In genomic region chr16:48617104-48617503, GRCh38 we compare ENCODE assay signal across 25 cellular contexts. TPM values are rescaled to one million over a fixed set of nuclear protein-coding genes. Genes with fewer than 3 reads are reported as not detected.
DNase-seq lines count a peak whose midpoint lies in the region; ATAC-seq and TF ChIP-seq lines count a peak whose summit lies in the region.
"Had no signal": no experiment of that assay in that cellular context is flagged by ENCODE, and none has a peak within 500 bp of the region (broad histone marks: within the 10 kb centered on the region; RNA-seq: fewer than 3 reads in every experiment).

No MANE protein-coding gene starts in this region.

- H3K18ac ChIP-seq in neuronal stem cell (ENCODE audit: low read length), result no peak overlapping the region

- ATAC-seq in natural killer cell treated with Interleukin-12 subunit alpha and Interleukin-12 subunit beta and Interleukin-15 and Interleukin-18, amount 100 ng/mL, for 72 hours, result no peak
- ATAC-seq in natural killer cell, result no peak
- ATAC-seq in GM19397 (IDR thresholded peaks at IDR 0.05; ENCODE audit: unreplicated experiment), result no peak
- ATAC-seq: activated CD4-positive, alpha-beta T cell treated with anti-CD3 and anti-CD28 coated beads for 36 hours; activated CD8-positive, alpha-beta T cell treated with anti-CD3 and anti-CD28 coated beads for 36 hours; stimulated activated naive CD8-positive, alpha-beta T cell treated with anti-CD3 and anti-CD28 coated beads, Interleukin-15, Interleukin-2, amounts not matched to agents 100 U/mL and 50 U/mL, for 24 hours had no signal

- H3K27ac Mint-ChIP-seq in natural killer cell treated with Interleukin-12 subunit alpha and Interleukin-12 subunit beta and Interleukin-15 and Interleukin-18, amount 100 ng/mL, for 72 hours, result peak overlapping the region in 1 of 2 donors; percentile 43
- H3K27ac Mint-ChIP-seq in natural killer cell (no peak overlapping the region), chondrocyte (ENCODE audit: unreplicated experiment) (peak overlapping the region; percentile 67), nephron (peak overlapping the region in 2 of 3 experiments; percentile 33 to 43)
- H3K27ac Mint-ChIP-seq: activated CD4-positive, alpha-beta T cell treated with anti-CD3 and anti-CD28 coated beads for 36 hours; activated CD8-positive, alpha-beta T cell treated with anti-CD3 and anti-CD28 coated beads for 36 hours; activated naive CD4-positive, alpha-beta T cell treated with anti-CD3 and anti-CD28 coated beads, Interleukin-2, amount 50 U/mL, for 24 hours; nephron progenitor cell had no signal

- no peaks in the 10 kb centered on the region for H3K4me1 ChIP-seq in neuronal stem cell (ENCODE audit: control insufficient read depth in 2 of 2, insufficient read depth in 1 of 2, low read depth in 1 of 2, low read length in 2 of 2)

- H3K4me1 Mint-ChIP-seq in natural killer cell treated with Interleukin-12 subunit alpha and Interleukin-12 subunit beta and Interleukin-15 and Interleukin-18, amount 100 ng/mL, for 72 hours (ENCODE audit: low read depth in 2 of 2), result peaks cover 43 to 47% of the 10 kb centered on the region in 2 donors
- H3K4me1 Mint-ChIP-seq in natural killer cell, result peaks cover 24 to 32% of the 10 kb centered on the region in 2 donors
- H3K4me1 Mint-ChIP-seq in chondrocyte (ENCODE audit: low read depth), result peaks cover 34% of the 10 kb centered on the region
- peaks cover 38% of the 10 kb centered on the region for H3K4me1 Mint-ChIP-seq in nephron

- no peaks in the 10 kb centered on the region for H3K27me3 Mint-ChIP-seq in natural killer cell treated with Interleukin-12 subunit alpha and Interleukin-12 subunit beta and Interleukin-15 and Interleukin-18, amount 100 ng/mL, for 72 hours
- H3K27me3 Mint-ChIP-seq in natural killer cell (ENCODE audit: low read depth in 2 of 2) (no peaks in the 10 kb centered on the region), chondrocyte (ENCODE audit: low read depth) (no peaks in the 10 kb centered on the region), nephron (ENCODE audit: low read depth) (peaks cover 6% of the 10 kb centered on the region)
- H3K27me3 Mint-ChIP-seq: activated CD4-positive, alpha-beta T cell treated with anti-CD3 and anti-CD28 coated beads for 36 hours; activated CD8-positive, alpha-beta T cell treated with anti-CD3 and anti-CD28 coated beads for 36 hours; activated naive CD4-positive, alpha-beta T cell treated with anti-CD3 and anti-CD28 coated beads, Interleukin-2, amount 50 U/mL, for 24 hours had no signal

- H3K79me1 ChIP-seq in neuronal stem cell (ENCODE audit: low read depth, low read length), result no peaks in the 10 kb centered on the region

- H2BK5ac ChIP-seq in neuronal stem cell (ENCODE audit: low read length), result no peak overlapping the region

- no peak overlapping the region for H3K4me2 ChIP-seq in neuronal stem cell (ENCODE audit: insufficient read depth, low read length, poor library complexity, severe bottlenecking)

- no peak overlapping the region for H3K4ac ChIP-seq in neuronal stem cell (ENCODE audit: low read length)

- intact Hi-C loops in natural killer cell (cut with micrococcal nuclease), result no loop called here

- no peaks in the 10 kb centered on the region for H3K9me3 ChIP-seq in neuronal stem cell (replicated peaks in 1 of 2; ENCODE audit: control insufficient read depth in 2 of 2, insufficient read depth in 1 of 2, low read depth in 1 of 2, low read length in 2 of 2)
- H3K9me3 ChIP-seq: pancreas, Peyer's patch, thoracic aorta, vagina had no signal

- H3K4me3 ChIP-seq in neuronal stem cell (ENCODE audit: low read length in 2 of 2), result no peak overlapping the region
- H3K4me3 ChIP-seq: lung, pancreas, Peyer's patch, thoracic aorta, vagina had no signal

- no peaks in the 10 kb centered on the region for H3K36me3 ChIP-seq in neuronal stem cell (replicated peaks in 1 of 2; ENCODE audit: control insufficient read depth in 2 of 2, insufficient read depth in 2 of 2, low read length in 2 of 2)
- H3K36me3 ChIP-seq: brain microvascular endothelial cell, pancreas, Peyer's patch, thoracic aorta, vagina had no signal

- H3K27ac ChIP-seq in neuronal stem cell (replicated peaks; ENCODE audit: low read length), result no peak overlapping the region
- H3K27ac ChIP-seq: brain microvascular endothelial cell, epithelial cell of prostate, pancreas, Peyer's patch, thoracic aorta, vagina, VCaP had no signal

- no peak for DNase-seq in natural killer cell treated with Interleukin-12 subunit alpha and Interleukin-12 subunit beta and Interleukin-15 and Interleukin-18, amount 100 ng/mL, for 72 hours (ENCODE audit: low spot score)
- DNase-seq in natural killer cell, result no peak
- no peak for DNase-seq in chondrocyte (ENCODE audit: low spot score)
- no peak for DNase-seq in neuronal stem cell (ENCODE audit: low spot score)
- DNase-seq in NCI-H1417 treated with DMSO at 0.1 percent for 48 hours (lab: John Stamatoyannopoulos, UW), result no peak
- DNase-seq: activated CD4-positive, alpha-beta T cell treated with anti-CD3 and anti-CD28 coated beads for 36 hours; activated CD8-positive, alpha-beta T cell treated with anti-CD3 and anti-CD28 coated beads for 36 hours; amniotic stem cell; effector CD8-positive, alpha-beta T cell; NCI-H748 treated with DMSO at 0.1 percent for 48 hours; nephron progenitor cell; pancreas; small intestine; stimulated activated naive CD8-positive, alpha-beta T cell treated with anti-CD3 and anti-CD28 coated beads, Interleukin-15, Interleukin-2, amounts not matched to agents 100 U/mL and 50 U/mL, for 24 hours; T1000 had no signal

- no peak overlapping the region for H3K23ac ChIP-seq in neuronal stem cell (ENCODE audit: low read depth, low read length, poor library complexity)

- H3K27me3 ChIP-seq in neuronal stem cell (ENCODE audit: control insufficient read depth in 3 of 3, insufficient read depth in 3 of 3, low read depth in 1 of 3, low read length in 3 of 3), result peaks cover 0 to 7% (median 6%) of the 10 kb centered on the region in 3 experiments
- H3K27me3 ChIP-seq: brain microvascular endothelial cell, pancreas, Peyer's patch, vagina had no signal

- H2BK12ac ChIP-seq in neuronal stem cell (ENCODE audit: low read length), result no peak overlapping the region

- H3K36me3 Mint-ChIP-seq in natural killer cell treated with Interleukin-12 subunit alpha and Interleukin-12 subunit beta and Interleukin-15 and Interleukin-18, amount 100 ng/mL, for 72 hours, result no peaks in the 10 kb centered on the region
- no peaks in the 10 kb centered on the region for H3K36me3 Mint-ChIP-seq in natural killer cell
- no peaks in the 10 kb centered on the region for H3K36me3 Mint-ChIP-seq in chondrocyte (ENCODE audit: low read depth)
- H3K36me3 Mint-ChIP-seq in nephron (ENCODE audit: low read depth), result no peaks in the 10 kb centered on the region
- H3K36me3 Mint-ChIP-seq: activated naive CD4-positive, alpha-beta T cell treated with anti-CD3 and anti-CD28 coated beads, Interleukin-2, amount 50 U/mL, for 24 hours had no signal

- no peak overlapping the region for H3K14ac ChIP-seq in neuronal stem cell (ENCODE audit: low read length)

- H2AFZ ChIP-seq in neuronal stem cell (ENCODE audit: low read length), result no peak overlapping the region

- no CpG with 5 or more reads among the region's 7 CpGs for WGBS in neuronal stem cell (ENCODE audit: extremely low coverage in 2 of 2, insufficient read length in 2 of 2, insufficient replicate concordance in 1 of 2), 2 donors

- peak overlapping the region; percentile 25 for H3K4me3 Mint-ChIP-seq in natural killer cell treated with Interleukin-12 subunit alpha and Interleukin-12 subunit beta and Interleukin-15 and Interleukin-18, amount 100 ng/mL, for 72 hours
- H3K4me3 Mint-ChIP-seq in natural killer cell, result no peak overlapping the region
- H3K4me3 Mint-ChIP-seq in chondrocyte (ENCODE audit: unreplicated experiment), result no peak overlapping the region
- no peak overlapping the region for H3K4me3 Mint-ChIP-seq in nephron
- H3K4me3 Mint-ChIP-seq: activated CD4-positive, alpha-beta T cell treated with anti-CD3 and anti-CD28 coated beads for 36 hours; activated CD8-positive, alpha-beta T cell treated with anti-CD3 and anti-CD28 coated beads for 36 hours; activated naive CD4-positive, alpha-beta T cell treated with anti-CD3 and anti-CD28 coated beads, Interleukin-2, amount 50 U/mL, for 24 hours; nephron progenitor cell had no signal

- no peak overlapping the region for H2BK15ac ChIP-seq in neuronal stem cell (ENCODE audit: low read length)

- H2BK120ac ChIP-seq in neuronal stem cell (ENCODE audit: low read depth, low read length), result no peak overlapping the region

- no peaks in the 10 kb centered on the region for H3K9me3 Mint-ChIP-seq in natural killer cell treated with Interleukin-12 subunit alpha and Interleukin-12 subunit beta and Interleukin-15 and Interleukin-18, amount 100 ng/mL, for 72 hours
- no peaks in the 10 kb centered on the region for H3K9me3 Mint-ChIP-seq in natural killer cell
- H3K9me3 Mint-ChIP-seq in chondrocyte (ENCODE audit: low read depth), result no peaks in the 10 kb centered on the region
- H3K9me3 Mint-ChIP-seq in nephron, result no peaks in the 10 kb centered on the region
- H3K9me3 Mint-ChIP-seq: activated CD8-positive, alpha-beta T cell treated with anti-CD3 and anti-CD28 coated beads for 36 hours; activated naive CD4-positive, alpha-beta T cell treated with anti-CD3 and anti-CD28 coated beads, Interleukin-2, amount 50 U/mL, for 24 hours; nephron progenitor cell had no signal

- H4K91ac ChIP-seq in neuronal stem cell (ENCODE audit: low read depth, low read length, poor library complexity), result no peak overlapping the region

- no peak overlapping the region for H2AK5ac ChIP-seq in neuronal stem cell (ENCODE audit: low read depth, low read length)

- no peak overlapping the region for H4K8ac ChIP-seq in neuronal stem cell (ENCODE audit: low read depth, low read length)

- H3K9ac ChIP-seq in neuronal stem cell (ENCODE audit: low read depth, low read length, poor library complexity), result no peak overlapping the region

- TF ChIP-seq CTCF in natural killer cell (IDR thresholded peaks at IDR 0.05) (no peak), chondrocyte (IDR thresholded peaks at IDR 0.05) (no peak), nephron (IDR thresholded peaks at IDR 0.05; ENCODE audit: unreplicated experiment in 3 of 3) (no peak)

RNA-seq across cellular contexts. Expression of gene N4BP1, which starts 7.1 kb away (rescaled TPM):
- total RNA-seq in natural killer cell treated with Interleukin-12 subunit alpha and Interleukin-12 subunit beta and Interleukin-15 and Interleukin-18, amount 100 ng/mL, for 72 hours, result 100 to 1,000 TPM in 1 of 2 donors, 10 to 100 TPM in 1; 66.3 to 138 TPM
- total RNA-seq in natural killer cell (10 to 100 TPM; 43.2 to 63.1 (median 55.5) TPM), chondrocyte (30.8 to 42.4 TPM (median 35.8 TPM) in 3 replicates)
- polyA plus RNA-seq in neuronal stem cell (2013, experiment 1 of 2), result 16.8 TPM
- polyA plus RNA-seq in neuronal stem cell (2013, experiment 2 of 2), result 18.2 TPM

Comparison
In these comparisons a context has a peak if more than half of its experiments do, and no peak if none do; other contexts are left out.
1. H3K27ac Mint-ChIP-seq: peak in chondrocyte (single experiment) and nephron (2 of 3); none in natural killer cell (0 of 2).